Comparison of ENCODE assay signal across 12 cellular contexts in genomic region chr9:107755267-107755666, GRCh38.
A peak's percentile ranks its signal among the peaks of the same experiment; 100 is the strongest.
DNase-seq lines count a peak whose midpoint lies in the region; FAIRE-seq and TF ChIP-seq lines count a peak whose summit lies in the region.
"Had no signal": no experiment of that assay in that cellular context is flagged by ENCODE, and none has a peak within 500 bp of the region (broad histone marks: within the 10 kb centered on the region; RNA-seq: fewer than 3 reads in every experiment).

No MANE protein-coding gene starts in this region.

- no TSS peak for BruUV-seq in Caco-2 (replicated peaks; lab: Mats Ljungman, UMichigan)

- H3K27me3 Mint-ChIP-seq in Caco-2 (ENCODE audit: insufficient read depth, unreplicated experiment) = no peaks in the 10 kb centered on the region

- no peak for TF ChIP-seq CTCF in Caco-2 (IDR thresholded peaks at IDR 0.05; ENCODE audit: insufficient read depth in 1 of 2, low read depth in 1 of 2, low read length in 1 of 2, severe bottlenecking in 1 of 2, unreplicated experiment in 1 of 2)

- H3K9me3 ChIP-seq in Caco-2 (no peaks in the 10 kb centered on the region; the same call in 1 of the 2 replicates), HAP-1 (no peaks in the 10 kb centered on the region)

- H3K27ac Mint-ChIP-seq in Caco-2 (ENCODE audit: unreplicated experiment) = peak overlapping the region; percentile 56
- H3K27ac Mint-ChIP-seq: activated T-helper 2 cell treated with anti-CD3 and anti-CD28 coated beads, Interferon-gamma antibody, Interleukin-2, Interleukin-4, amounts not matched to agents 10 μg/mL and 5 μg/mL and 100 μg/mL, durations not matched to agents 14 hours and 24 hours and 36 hours; CD8-positive, alpha-beta T cell had no signal

- DNase-seq in Caco-2 = peak; percentile 65 to 82
- DNase-seq in NCI-H226 = peak; percentile 37
- peak; percentile 75 for DNase-seq in mesendoderm
- no peak for DNase-seq in SK-N-DZ (ENCODE audit: low spot score)
- no peak for DNase-seq in HAP-1 (ENCODE audit: low spot score in 2 of 2)
- no peak for DNase-seq in GM12891 (ENCODE audit: insufficient read length, low spot score)
- DNase-seq in activated T-cell treated with anti-CD3 and anti-CD28 coated beads for 4 hours = no peak
- DNase-seq: CD8-positive, alpha-beta T cell; glutamatergic neuron; NCI-H1436 had no signal

- no peak for TF ChIP-seq POLR2A in GM12891 (IDR thresholded peaks at IDR 0.05; ENCODE audit: low read depth, low read length)

- CTCF ChIA-PET in Caco-2 (lab: Charles Lee) = no interaction called here

- H3K27me3 ChIP-seq in Caco-2 (replicated peaks; ENCODE audit: control insufficient read depth, insufficient read depth, low read length) (no peaks in the 10 kb centered on the region), mesendoderm (ENCODE audit: insufficient read depth, low read length, poor library complexity) (no peaks in the 10 kb centered on the region), HAP-1 (ENCODE audit: low read depth) (no peaks in the 10 kb centered on the region)

- no peak overlapping the region for H3K56ac ChIP-seq in mesendoderm (ENCODE audit: low read length)

- POLR2A ChIA-PET in Caco-2 (lab: Charles Lee) = no interaction called here

- intact Hi-C loops in Caco-2 (cut with micrococcal nuclease; ENCODE audit: unreplicated experiment) = loop anchor here (2.0 kb wide), 1 partner anchor 38 kb away; no protein-coding TSS in a partner anchor

- in situ Hi-C loops in HAP-1 (cut with MboI; ENCODE audit: low sequenced_read_pairs) = no loop called here

- no peak overlapping the region for H3K4me3 Mint-ChIP-seq in Caco-2 (ENCODE audit: unreplicated experiment)
- H3K4me3 Mint-ChIP-seq: CD8-positive, alpha-beta T cell had no signal

- no peaks in the 10 kb centered on the region for H3K79me2 ChIP-seq in mesendoderm (ENCODE audit: control insufficient read depth, insufficient read depth, low read length)

- no peak overlapping the region for H3K27ac ChIP-seq in mesendoderm (ENCODE audit: low read depth, low read length)

- no peak overlapping the region for H2BK120ac ChIP-seq in mesendoderm (ENCODE audit: low read depth, low read length)

- FAIRE-seq in colon (lab: Jason Lieb, UNC) = peak; percentile 87
- FAIRE-seq in GM12891 (lab: Jason Lieb, UNC) = no peak

- H3K4me1 ChIP-seq in Caco-2 (peaks cover 30% of the 10 kb centered on the region), mesendoderm (ENCODE audit: control insufficient read depth, low read depth, low read length) (no peaks in the 10 kb centered on the region), HAP-1 (no peaks in the 10 kb centered on the region)

- H3K4me2 ChIP-seq in mesendoderm (ENCODE audit: low read length) = no peak overlapping the region

- WGBS in mesendoderm (ENCODE audit: extremely low coverage, insufficient coverage, low lambda C conversion rate) = no CpG with 5 or more reads among the region's 5 CpGs

- no peaks in the 10 kb centered on the region for H3K9me3 Mint-ChIP-seq in Caco-2 (ENCODE audit: unreplicated experiment)
- H3K9me3 Mint-ChIP-seq: activated T-helper 2 cell treated with anti-CD3 and anti-CD28 coated beads, Interferon-gamma antibody, Interleukin-2, Interleukin-4, amounts not matched to agents 10 μg/mL and 5 μg/mL and 100 μg/mL, durations not matched to agents 14 hours and 24 hours and 36 hours; CD8-positive, alpha-beta T cell had no signal

- H3K9ac ChIP-seq in mesendoderm (ENCODE audit: low read length) = no peak overlapping the region

- no peaks in the 10 kb centered on the region for H3K36me3 Mint-ChIP-seq in Caco-2 (ENCODE audit: insufficient read depth, unreplicated experiment)
- H3K36me3 Mint-ChIP-seq: CD8-positive, alpha-beta T cell had no signal

- no peak overlapping the region for H4K5ac ChIP-seq in mesendoderm (ENCODE audit: low read length)

- H3K36me3 ChIP-seq in Caco-2 (ENCODE audit: control insufficient read depth, insufficient read depth, low read length) = no peaks in the 10 kb centered on the region
- no peaks in the 10 kb centered on the region for H3K36me3 ChIP-seq in mesendoderm (ENCODE audit: control insufficient read depth, insufficient read depth, low read length)
- no peaks in the 10 kb centered on the region for H3K36me3 ChIP-seq in HAP-1 (replicated peaks)

- no peak overlapping the region for H4K8ac ChIP-seq in mesendoderm (ENCODE audit: low read depth, low read length)

- H3K4me1 Mint-ChIP-seq in Caco-2 (ENCODE audit: low read depth, unreplicated experiment) = peaks cover 21% of the 10 kb centered on the region

- H2BK15ac ChIP-seq in mesendoderm (replicated peaks; ENCODE audit: low read depth) = no peak overlapping the region

- H3K79me1 ChIP-seq in mesendoderm (ENCODE audit: low read length) = no peaks in the 10 kb centered on the region

- no peak overlapping the region for H3K4me3 ChIP-seq in Caco-2 (ENCODE audit: low read depth, low read length)
- no peak overlapping the region for H3K4me3 ChIP-seq in mesendoderm (ENCODE audit: low read length)
- H3K4me3 ChIP-seq in HAP-1 = no peak overlapping the region

- no peak overlapping the region for H3K18ac ChIP-seq in mesendoderm (ENCODE audit: low read length)

- H2BK5ac ChIP-seq in mesendoderm (ENCODE audit: low read length) = no peak overlapping the region

- no peak overlapping the region for H2AK5ac ChIP-seq in mesendoderm (ENCODE audit: low read length)

- no peak overlapping the region for H3K4ac ChIP-seq in mesendoderm (ENCODE audit: low read depth, low read length)

- no peak overlapping the region for H3K23ac ChIP-seq in mesendoderm (ENCODE audit: low read length)

TF ChIP-seq in GM12891, 5 proteins besides CTCF, POLR2A, EP300 and RAD21:
- no peak for TF ChIP-seq SPI1 (IDR thresholded peaks at IDR 0.05; ENCODE audit: low read depth, low read length)
- no peak for TF ChIP-seq PAX5 (IDR thresholded peaks at IDR 0.05; ENCODE audit: insufficient read depth, low read length, severe bottlenecking)
- no peak for TF ChIP-seq POLR2AphosphoS5 (IDR thresholded peaks at IDR 0.05; ENCODE audit: low read depth, low read length)
- no peak for TF ChIP-seq POU2F2 (IDR thresholded peaks at IDR 0.05; ENCODE audit: low read depth, low read length)
- no peak for TF ChIP-seq TAF1 (IDR thresholded peaks at IDR 0.05; ENCODE audit: low read depth, low read length)
TF ChIP-seq in GM12891: peak in this region for 0.

Comparison
In these comparisons a context has a peak if more than half of its experiments do, and no peak if none do; other contexts are left out.
1. DNase-seq: peak in Caco-2 (2 of 2), NCI-H226 (single experiment) and mesendoderm (single experiment); none in SK-N-DZ (single experiment), HAP-1 (0 of 2), GM12891 (single experiment) and activated T-cell treated with anti-CD3 and anti-CD28 coated beads for 4 hours (single experiment).